In the genomic region with DNA sequence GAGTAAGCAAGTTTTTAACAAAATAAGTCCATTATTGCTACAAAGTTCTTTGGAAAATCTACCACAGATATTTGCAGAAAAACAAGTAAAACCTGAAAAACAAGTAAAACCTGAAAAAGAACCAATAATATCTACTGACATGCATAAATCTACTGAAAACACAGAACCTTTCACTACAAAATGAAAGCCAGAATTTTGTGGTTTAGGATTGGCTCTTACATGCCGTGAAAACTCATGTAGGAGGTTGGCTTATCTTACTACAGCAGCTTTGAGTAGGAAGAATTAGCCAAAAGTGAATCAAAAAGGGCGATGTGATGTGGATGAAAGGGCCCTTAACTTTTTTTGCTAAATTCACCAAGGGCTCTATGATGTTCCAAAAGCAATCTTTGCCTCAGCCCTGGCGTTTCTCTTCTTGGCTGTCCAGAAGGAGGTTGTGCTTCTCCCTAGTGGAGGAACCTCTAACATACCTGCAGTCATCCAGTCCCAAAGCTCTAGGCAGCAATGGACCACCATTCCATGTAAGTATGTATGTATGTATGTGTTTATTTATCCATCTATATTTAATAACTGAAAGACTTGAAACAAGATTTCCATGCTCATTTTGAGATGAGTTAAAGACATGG, we compare ENCODE assay signal across 18 cellular contexts.
DNase-seq lines count a peak whose midpoint lies in the region; ATAC-seq, FAIRE-seq and TF ChIP-seq lines count a peak whose summit lies in the region.
"Had no signal": no experiment of that assay in that cellular context is flagged by ENCODE, and none has a peak within 500 bp of the region (broad histone marks: within the 10 kb centered on the region; RNA-seq: fewer than 3 reads in every experiment).

No MANE protein-coding gene starts in this region.

- no peaks in the 10 kb centered on the region for H3K4me1 ChIP-seq in pancreas
- H3K4me1 ChIP-seq: BLaER1, SJCRH30 had no signal

- H3K27ac Mint-ChIP-seq in WTC11 (no peak overlapping the region), nephron progenitor cell (no peak overlapping the region)
- no peak overlapping the region for H3K27ac Mint-ChIP-seq in activated CD4-positive, alpha-beta T cell treated with anti-CD3 and anti-CD28 coated beads, Interleukin-2, amount 10 ng/mL, durations not matched to agents 7 days and 5 days
- H3K27ac Mint-ChIP-seq: CD8-positive, alpha-beta memory T cell had no signal

- H3K4me3 Mint-ChIP-seq in WTC11, result no peak overlapping the region
- no peak overlapping the region for H3K4me3 Mint-ChIP-seq in nephron progenitor cell
- no peak overlapping the region for H3K4me3 Mint-ChIP-seq in activated CD4-positive, alpha-beta T cell treated with anti-CD3 and anti-CD28 coated beads, Interleukin-2, amount 10 ng/mL, durations not matched to agents 7 days and 5 days
- H3K4me3 Mint-ChIP-seq: CD8-positive, alpha-beta memory T cell had no signal

- no peak for TF ChIP-seq POLR2A in lower leg skin (IDR thresholded peaks at IDR 0.05)

- POLR2A ChIA-PET in WTC11 (lab: Charles Lee), result no interaction called here
- POLR2A ChIA-PET in activated CD4-positive, alpha-beta T cell treated with anti-CD3 and anti-CD28 coated beads, Interleukin-2, amount 10 ng/mL, durations not matched to agents 7 days and 5 days (lab: Charles Lee), result no interaction called here

- H3K36me3 Mint-ChIP-seq in WTC11 (no peaks in the 10 kb centered on the region), nephron progenitor cell (ENCODE audit: low read depth) (no peaks in the 10 kb centered on the region)
- H3K36me3 Mint-ChIP-seq in activated CD4-positive, alpha-beta T cell treated with anti-CD3 and anti-CD28 coated beads, Interleukin-2, amount 10 ng/mL, durations not matched to agents 7 days and 5 days (ENCODE audit: low read depth), result no peaks in the 10 kb centered on the region
- H3K36me3 Mint-ChIP-seq: CD8-positive, alpha-beta memory T cell had no signal

- H3K4me3 ChIP-seq in GM12865 (ENCODE audit: low read depth, low read length) (no peak overlapping the region), pancreas (no peak overlapping the region), lower leg skin (ENCODE audit: low read depth, poor library complexity, severe bottlenecking) (no peak overlapping the region)
- H3K4me3 ChIP-seq: BLaER1, SJCRH30 had no signal

- no peak overlapping the region for H3K27ac ChIP-seq in pancreas
- H3K27ac ChIP-seq: BLaER1, HL-60, SJCRH30 had no signal

- no peaks in the 10 kb centered on the region for H3K36me3 ChIP-seq in pancreas
- H3K36me3 ChIP-seq: BLaER1, SJCRH30 had no signal

- CTCF ChIA-PET in WTC11 (lab: Charles Lee), result no interaction called here
- CTCF ChIA-PET in activated CD4-positive, alpha-beta T cell treated with anti-CD3 and anti-CD28 coated beads, Interleukin-2, amount 10 ng/mL, durations not matched to agents 7 days and 5 days (lab: Charles Lee), result no interaction called here

- DNase-seq in GM12865 (ENCODE audit: low read depth) (peak; percentile 13), HT-29 (ENCODE audit: low spot score) (peak; percentile 24), WTC11 (ENCODE audit: low spot score) (no peak), pancreas (no peak), lower leg skin (ENCODE audit: low spot score in 2 of 2) (no peak), nephron progenitor cell (no peak)
- DNase-seq in activated CD4-positive, alpha-beta T cell treated with anti-CD3 and anti-CD28 coated beads, Interleukin-2, amount 10 ng/mL, durations not matched to agents 7 days and 5 days, result no peak
- DNase-seq: CD8-positive, alpha-beta memory T cell; DMS 273 treated with DMSO at 0.1 percent for 48 hours; EL; KG1; NCI-H1092 treated with DMSO at 0.1 percent for 48 hours; NCI-H1694 treated with DMSO at 0.1 percent for 48 hours; NCI-H2171; RPMI8226; SJCRH30 had no signal

- H3K9me3 ChIP-seq in pancreas, result peaks cover 0 to 3% (median 0%) of the 10 kb centered on the region in 4 donors
- H3K9me3 ChIP-seq: BLaER1, SJCRH30 had no signal

- no peaks in the 10 kb centered on the region for H3K27me3 ChIP-seq in pancreas
- H3K27me3 ChIP-seq: BLaER1, SJCRH30 had no signal

- 53 to 61% methylated on average over 3 of the region's 3 CpGs for WGBS in pancreas, 2 donors
- 54 to 63% methylated on average over 3 of the region's 3 CpGs for WGBS in lower leg skin, 2 donors

- FAIRE-seq in pancreas (lab: Jason Lieb, UNC), result no peak

- TF ChIP-seq CTCF in GM12865 (IDR thresholded peaks at IDR 0.05; ENCODE audit: insufficient read depth, low read depth, low read length, missing control alignments), result no peak
- TF ChIP-seq CTCF in WTC11 (IDR thresholded peaks at IDR 0.05), result no peak
- TF ChIP-seq CTCF in pancreas (IDR thresholded peaks at IDR 0.05), result no peak
- no peak for TF ChIP-seq CTCF in lower leg skin (IDR thresholded peaks at IDR 0.05)
- TF ChIP-seq CTCF in nephron progenitor cell (IDR thresholded peaks at IDR 0.05), result no peak

- no peaks in the 10 kb centered on the region for H3K27me3 Mint-ChIP-seq in WTC11 (ENCODE audit: low read depth)
- peaks cover 7% of the 10 kb centered on the region for H3K27me3 Mint-ChIP-seq in nephron progenitor cell (ENCODE audit: low read depth, poor library complexity)
- H3K27me3 Mint-ChIP-seq in activated CD4-positive, alpha-beta T cell treated with anti-CD3 and anti-CD28 coated beads, Interleukin-2, amount 10 ng/mL, durations not matched to agents 7 days and 5 days, result no peaks in the 10 kb centered on the region
- H3K27me3 Mint-ChIP-seq: CD8-positive, alpha-beta memory T cell had no signal

- peak; percentile 19; the same call in 1 of the 2 replicates for ATAC-seq in WTC11
- ATAC-seq in pancreas, result peak; percentile 34 to 49 (median 40)

- intact Hi-C loops in pancreas (cut with DNase I) (no loop called here), lower leg skin (cut with DNase I; ENCODE audit: low total_unique reads) (no loop called here)

- H3K4me1 Mint-ChIP-seq in WTC11 (peaks cover 40% of the 10 kb centered on the region), nephron progenitor cell (no peaks in the 10 kb centered on the region)
- no peaks in the 10 kb centered on the region for H3K4me1 Mint-ChIP-seq in activated CD4-positive, alpha-beta T cell treated with anti-CD3 and anti-CD28 coated beads, Interleukin-2, amount 10 ng/mL, durations not matched to agents 7 days and 5 days
- H3K4me1 Mint-ChIP-seq: CD8-positive, alpha-beta memory T cell had no signal

- H3K9me3 Mint-ChIP-seq in WTC11, result no peaks in the 10 kb centered on the region
- H3K9me3 Mint-ChIP-seq in nephron progenitor cell, result no peaks in the 10 kb centered on the region
- H3K9me3 Mint-ChIP-seq in activated CD4-positive, alpha-beta T cell treated with anti-CD3 and anti-CD28 coated beads, Interleukin-2, amount 10 ng/mL, durations not matched to agents 7 days and 5 days, result no peaks in the 10 kb centered on the region
- H3K9me3 Mint-ChIP-seq: CD8-positive, alpha-beta memory T cell had no signal

TF ChIP-seq in WTC11, 78 proteins besides CTCF, POLR2A, EP300 and RAD21 (continues in another document):
- TF ChIP-seq ZBTB21 (CRISPR knock-in tag; IDR thresholded peaks at IDR 0.05; ENCODE audit: borderline replicate concordance), result no peak
- TF ChIP-seq, protein P1, sequence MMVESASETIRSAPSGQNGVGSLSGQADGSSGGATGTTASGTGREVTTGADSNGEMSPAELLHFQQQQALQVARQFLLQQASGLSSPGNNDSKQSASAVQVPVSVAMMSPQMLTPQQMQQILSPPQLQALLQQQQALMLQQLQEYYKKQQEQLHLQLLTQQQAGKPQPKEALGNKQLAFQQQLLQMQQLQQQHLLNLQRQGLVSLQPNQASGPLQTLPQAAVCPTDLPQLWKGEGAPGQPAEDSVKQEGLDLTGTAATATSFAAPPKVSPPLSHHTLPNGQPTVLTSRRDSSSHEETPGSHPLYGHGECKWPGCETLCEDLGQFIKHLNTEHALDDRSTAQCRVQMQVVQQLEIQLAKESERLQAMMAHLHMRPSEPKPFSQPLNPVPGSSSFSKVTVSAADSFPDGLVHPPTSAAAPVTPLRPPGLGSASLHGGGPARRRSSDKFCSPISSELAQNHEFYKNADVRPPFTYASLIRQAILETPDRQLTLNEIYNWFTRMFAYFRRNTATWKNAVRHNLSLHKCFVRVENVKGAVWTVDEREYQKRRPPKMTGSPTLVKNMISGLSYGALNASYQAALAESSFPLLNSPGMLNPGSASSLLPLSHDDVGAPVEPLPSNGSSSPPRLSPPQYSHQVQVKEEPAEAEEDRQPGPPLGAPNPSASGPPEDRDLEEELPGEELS (CRISPR knock-in tag; IDR thresholded peaks at IDR 0.05), result no peak
- no peak for TF ChIP-seq NR3C1 (CRISPR knock-in tag; conservative IDR thresholded peaks at IDR 0.05; ENCODE audit: low read depth)
- no peak for TF ChIP-seq FOXJ3 (CRISPR knock-in tag; IDR thresholded peaks at IDR 0.05; ENCODE audit: borderline replicate concordance)
- no peak for TF ChIP-seq GABPB1 (CRISPR knock-in tag; IDR thresholded peaks at IDR 0.05)
- no peak for TF ChIP-seq GTF2I (CRISPR knock-in tag; conservative IDR thresholded peaks at IDR 0.05)
- no peak for TF ChIP-seq NR2C2 (CRISPR knock-in tag; IDR thresholded peaks at IDR 0.05)
- TF ChIP-seq, protein P2, sequence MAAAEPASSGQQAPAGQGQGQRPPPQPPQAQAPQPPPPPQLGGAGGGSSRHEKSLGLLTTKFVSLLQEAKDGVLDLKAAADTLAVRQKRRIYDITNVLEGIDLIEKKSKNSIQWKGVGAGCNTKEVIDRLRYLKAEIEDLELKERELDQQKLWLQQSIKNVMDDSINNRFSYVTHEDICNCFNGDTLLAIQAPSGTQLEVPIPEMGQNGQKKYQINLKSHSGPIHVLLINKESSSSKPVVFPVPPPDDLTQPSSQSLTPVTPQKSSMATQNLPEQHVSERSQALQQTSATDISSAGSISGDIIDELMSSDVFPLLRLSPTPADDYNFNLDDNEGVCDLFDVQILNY (CRISPR knock-in tag; IDR thresholded peaks at IDR 0.05), result no peak
- TF ChIP-seq NFYB (CRISPR knock-in tag; conservative IDR thresholded peaks at IDR 0.05; ENCODE audit: low read depth), result no peak
- TF ChIP-seq ZNF317 (CRISPR knock-in tag; IDR thresholded peaks at IDR 0.05; ENCODE audit: borderline replicate concordance, low read depth), result no peak
- TF ChIP-seq, protein P3, sequence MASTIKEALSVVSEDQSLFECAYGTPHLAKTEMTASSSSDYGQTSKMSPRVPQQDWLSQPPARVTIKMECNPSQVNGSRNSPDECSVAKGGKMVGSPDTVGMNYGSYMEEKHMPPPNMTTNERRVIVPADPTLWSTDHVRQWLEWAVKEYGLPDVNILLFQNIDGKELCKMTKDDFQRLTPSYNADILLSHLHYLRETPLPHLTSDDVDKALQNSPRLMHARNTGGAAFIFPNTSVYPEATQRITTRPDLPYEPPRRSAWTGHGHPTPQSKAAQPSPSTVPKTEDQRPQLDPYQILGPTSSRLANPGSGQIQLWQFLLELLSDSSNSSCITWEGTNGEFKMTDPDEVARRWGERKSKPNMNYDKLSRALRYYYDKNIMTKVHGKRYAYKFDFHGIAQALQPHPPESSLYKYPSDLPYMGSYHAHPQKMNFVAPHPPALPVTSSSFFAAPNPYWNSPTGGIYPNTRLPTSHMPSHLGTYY (CRISPR knock-in tag; IDR thresholded peaks at IDR 0.05), result no peak
- no peak for TF ChIP-seq TEAD1 (CRISPR knock-in tag; IDR thresholded peaks at IDR 0.05)

Comparison
In these comparisons a context has a peak if more than half of its experiments do, and no peak if none do; other contexts are left out.
1. DNase-seq: peak in GM12865 (single experiment) and HT-29 (single experiment); none in WTC11 (single experiment), pancreas (0 of 6), lower leg skin (0 of 2), nephron progenitor cell (single experiment) and activated CD4-positive, alpha-beta T cell treated with anti-CD3 and anti-CD28 coated beads, Interleukin-2, amount 10 ng/mL, durations not matched to agents 7 days and 5 days (single experiment).